ENCODE assay signal across 29 cellular contexts in genomic region chr16:89531821-89532526, GRCh38. TPM values are rescaled to one million over a fixed set of nuclear protein-coding genes. Genes with fewer than 3 reads are reported as not detected.
"Had no signal": no experiment of that assay in that cellular context is flagged by ENCODE, and none has a peak within 500 bp of the region (broad histone marks: within the 10 kb centered on the region; RNA-seq: fewer than 3 reads in every experiment).

No MANE protein-coding gene starts in this region.

- H3K4me3 ChIP-seq: esophagus squamous epithelium, left lung, testis, vagina had no signal

- H3K9me3 Mint-ChIP-seq: activated B cell treated with CpG ODN at 0.5 μM for 24 hours; memory B cell; naive thymus-derived CD8-positive, alpha-beta T cell; neural crest cell; T-cell; T-helper 2 cell treated with Interferon-gamma antibody and Interleukin-4, amounts not matched to agents 5 μg/mL and 100 μg/mL, for 36 hours had no signal

- H3K9me3 ChIP-seq: esophagus squamous epithelium, left lung, testis, vagina had no signal

- H3K4me3 Mint-ChIP-seq: activated B cell treated with CpG ODN at 0.5 μM for 24 hours; activated CD8-positive, alpha-beta memory T cell treated with anti-CD3 and anti-CD28 coated beads, Interleukin-2, amount 10 ng/mL, durations not matched to agents 7 days and 5 days; activated CD8-positive, alpha-beta T cell treated with anti-CD3 and anti-CD28 coated beads, Interleukin-2, amount 10 ng/mL, durations not matched to agents 7 days and 5 days; memory B cell; naive thymus-derived CD8-positive, alpha-beta T cell; neural crest cell; T-cell; T-helper 2 cell treated with Interferon-gamma antibody and Interleukin-4, amounts not matched to agents 5 μg/mL and 100 μg/mL, for 36 hours had no signal

- H3K27ac ChIP-seq: brain microvascular endothelial cell, epithelial cell of prostate, testis, vagina had no signal

- H3K4me1 ChIP-seq: testis, vagina had no signal

- H3K27me3 Mint-ChIP-seq: activated B cell treated with CpG ODN at 0.5 μM for 24 hours; activated CD8-positive, alpha-beta memory T cell treated with anti-CD3 and anti-CD28 coated beads, Interleukin-2, amount 10 ng/mL, durations not matched to agents 7 days and 5 days; memory B cell; naive thymus-derived CD8-positive, alpha-beta T cell; T-cell had no signal

- H3K27ac Mint-ChIP-seq: activated B cell treated with CpG ODN at 0.5 μM for 24 hours; activated CD8-positive, alpha-beta memory T cell treated with anti-CD3 and anti-CD28 coated beads, Interleukin-2, amount 10 ng/mL, durations not matched to agents 7 days and 5 days; memory B cell; T-helper 2 cell treated with Interferon-gamma antibody and Interleukin-4, amounts not matched to agents 5 μg/mL and 100 μg/mL, for 36 hours had no signal

- H3K27me3 ChIP-seq: brain microvascular endothelial cell, esophagus squamous epithelium, left lung, testis, vagina had no signal

- ATAC-seq: activated CD8-positive, alpha-beta memory T cell treated with anti-CD3 and anti-CD28 coated beads, Interleukin-2, amount 10 ng/mL, durations not matched to agents 7 days and 5 days; activated CD8-positive, alpha-beta T cell treated with anti-CD3 and anti-CD28 coated beads, Interleukin-2, amount 10 ng/mL, durations not matched to agents 7 days and 5 days; left lung; naive thymus-derived CD8-positive, alpha-beta T cell; stimulated activated naive CD8-positive, alpha-beta T cell treated with anti-CD3 and anti-CD28 coated beads, Interleukin-15, Interleukin-2, amounts not matched to agents 100 U/mL and 50 U/mL, for 24 hours; T-cell had no signal

- DNase-seq: activated B cell treated with CpG ODN at 0.5 μM for 24 hours; activated CD4-positive, alpha-beta T cell treated with anti-CD3 and anti-CD28 coated beads, Interleukin-2, amount 50 U/mL, for 1 hour; activated CD8-positive, alpha-beta memory T cell treated with anti-CD3 and anti-CD28 coated beads, Interleukin-2, amount 10 ng/mL, durations not matched to agents 7 days and 5 days; activated CD8-positive, alpha-beta T cell treated with anti-CD3 and anti-CD28 coated beads, Interleukin-2, amount 10 ng/mL, durations not matched to agents 7 days and 5 days; activated effector memory CD4-positive, alpha-beta T cell treated with Interleukin-2 at 50 U/mL for 16 hours; activated naive CD4-positive, alpha-beta T cell treated with anti-CD3 and anti-CD28 coated beads, Interleukin-2, amount 50 U/mL, for 16 hours; activated T-cell treated with anti-CD3 and anti-CD28 coated beads, Interleukin-2, amount 50 U/mL, for 48 hours; amniotic stem cell; brain microvascular endothelial cell; cortex of kidney; esophagus squamous epithelium; foreskin melanocyte; kidney glomerular epithelial cell; left lung; naive thymus-derived CD8-positive, alpha-beta T cell; occipital lobe; right cardiac atrium; stimulated activated CD4-positive, alpha-beta T cell treated with anti-CD3 and anti-CD28 coated beads, Interleukin-12 subunit alpha, Interleukin-12 subunit beta, amount 100 ng/mL, for 4 hours; stimulated activated CD4-positive, alpha-beta T cell treated with anti-CD3 and anti-CD28 coated beads, Interleukin-4, amount 100 ng/mL, for 1 hour; stimulated activated naive CD8-positive, alpha-beta T cell treated with anti-CD3 and anti-CD28 coated beads, Interleukin-15, Interleukin-2, amounts not matched to agents 100 U/mL and 50 U/mL, for 24 hours; T-cell; testis; trophoblast cell had no signal

RNA-seq across cellular contexts. Expression of gene CPNE7, which starts 43.6 kb away (rescaled TPM):
- total RNA-seq: cardiac septum, right cardiac atrium had no signal
- polyA plus RNA-seq: right cardiac atrium had no signal
